ENCODE assay signal across 16 cellular contexts in genomic region chr5:145859897-145860296, GRCh38. TPM values are rescaled to one million over a fixed set of nuclear protein-coding genes. Genes with fewer than 3 reads are reported as not detected.
DNase-seq lines count a peak whose midpoint lies in the region; ATAC-seq, FAIRE-seq and TF ChIP-seq lines count a peak whose summit lies in the region.
"Had no signal": no experiment of that assay in that cellular context is flagged by ENCODE, and none has a peak within 500 bp of the region (broad histone marks: within the 10 kb centered on the region; RNA-seq: fewer than 3 reads in every experiment).

No MANE protein-coding gene starts in this region.

- POLR2A ChIA-PET in Caco-2 (lab: Charles Lee) (no interaction called here), GM12878 (lab: Charles Lee) (no interaction called here)

- 23% methylated on average over 3 of the region's 3 CpGs for WGBS in GM12878 (ENCODE audit: insufficient coverage, insufficient replicate concordance, low lambda C conversion rate, missing lambda C conversion rate)

- in situ Hi-C loops in GM12878 (cut with MboI), result no loop called here

- CTCF ChIA-PET in Caco-2 (lab: Charles Lee) (no interaction called here), GM12878 (lab: Yijun Ruan, JAX) (no interaction called here)

- RAD21 ChIA-PET in GM12878 (lab: Charles Lee; ENCODE audit: unreplicated experiment), result no interaction called here

- no peaks in the 10 kb centered on the region for H3K27me3 Mint-ChIP-seq in Caco-2 (ENCODE audit: insufficient read depth, unreplicated experiment)

- H3K9me3 ChIP-seq in Caco-2 (no peaks in the 10 kb centered on the region), GM12878 (replicated peaks; ENCODE audit: control insufficient read depth, insufficient read depth, low read length) (no peaks in the 10 kb centered on the region), left lung (no peaks in the 10 kb centered on the region)

- H3K36me3 ChIP-seq in Caco-2 (ENCODE audit: control insufficient read depth, insufficient read depth, low read length), result no peaks in the 10 kb centered on the region
- H3K36me3 ChIP-seq in GM12878 (ENCODE audit: control insufficient read depth in 2 of 2, insufficient read depth in 2 of 2, low read length in 1 of 2), result no peaks in the 10 kb centered on the region
- H3K36me3 ChIP-seq in left lung, result no peaks in the 10 kb centered on the region
- H3K36me3 ChIP-seq: BLaER1 treated with 17β-estradiol and CSF1 and Interleukin-3, amounts not matched to agents 10 nM and 100 nM had no signal

- peak in 1 of 2 experiments; percentile 8 for DNase-seq in Caco-2
- peak; percentile 11 to 22 for DNase-seq in Kasumi-1 (lab: John Stamatoyannopoulos, UW)
- no peak for DNase-seq in GM12878 (ENCODE audit: low read depth, low spot score)
- DNase-seq in left kidney (ENCODE audit: low read depth, low spot score), result peak; percentile 25
- no peak for DNase-seq in HuH-7.5 (ENCODE audit: low spot score)
- no peak for DNase-seq in left lung
- DNase-seq: activated naive CD8-positive, alpha-beta T cell treated with anti-CD3 and anti-CD28 coated beads for 36 hours; activated T-cell treated with anti-CD3 and anti-CD28 coated beads for 4 hours; HCEC 1CT; NCI-H1694 treated with DMSO at 0.1 percent for 48 hours; stimulated activated CD4-positive, alpha-beta T cell treated with anti-CD3 and anti-CD28 coated beads, Interleukin-2, amount 100 ng/mL, for 48 hours had no signal

- SMC1A ChIA-PET in GM12878 (lab: Charles Lee; ENCODE audit: uncharacterized antibody, unreplicated experiment), result no interaction called here

- H3K4me3 ChIP-seq in Caco-2 (ENCODE audit: low read depth, low read length) (no peak overlapping the region), GM12878 (no peak overlapping the region), left lung (no peak overlapping the region)
- H3K4me3 ChIP-seq: BLaER1 treated with 17β-estradiol and CSF1 and Interleukin-3, amounts not matched to agents 10 nM and 100 nM; coronary artery had no signal

- no peaks in the 10 kb centered on the region for H4K20me1 ChIP-seq in GM12878 (ENCODE audit: control insufficient read depth, insufficient read depth)
- H4K20me1 ChIP-seq: BLaER1 treated with 17β-estradiol and CSF1 and Interleukin-3, amounts not matched to agents 10 nM and 100 nM had no signal

- H3K27ac ChIP-seq in GM12878 (ENCODE audit: control insufficient read depth, insufficient read depth) (no peak overlapping the region), left lung (no peak overlapping the region)
- H3K27ac ChIP-seq: BLaER1 treated with 17β-estradiol and CSF1 and Interleukin-3, amounts not matched to agents 10 nM and 100 nM; coronary artery had no signal

- H3K4me1 ChIP-seq in Caco-2 (peaks cover 23% of the 10 kb centered on the region), GM12878 (ENCODE audit: control insufficient read depth, insufficient read depth, low read length) (no peaks in the 10 kb centered on the region), left lung (peaks cover 0 to 7% of the 10 kb centered on the region in 2 donors)

- H3K4me2 ChIP-seq in GM12878 (ENCODE audit: control insufficient read depth, insufficient read depth), result no peak overlapping the region

- peak; percentile 41; the same call in 2 of the 3 replicates for ATAC-seq in GM12878
- no peak for ATAC-seq in left lung
- ATAC-seq in GM21515 (IDR thresholded peaks at IDR 0.05; ENCODE audit: unreplicated experiment), result no peak
- no peak for ATAC-seq in GM18505 (IDR thresholded peaks at IDR 0.05; ENCODE audit: unreplicated experiment)

- no peak for TF ChIP-seq RAD21 in GM12878 (IDR thresholded peaks at IDR 0.05; ENCODE audit: insufficient read depth, low read depth, low read length)

- H3K9me3 Mint-ChIP-seq in Caco-2 (ENCODE audit: unreplicated experiment), result no peaks in the 10 kb centered on the region
- H3K9me3 Mint-ChIP-seq: activated naive CD8-positive, alpha-beta T cell treated with anti-CD3 and anti-CD28 coated beads for 36 hours had no signal

- intact Hi-C loops in Caco-2 (cut with micrococcal nuclease; ENCODE audit: unreplicated experiment) (no loop called here), GM12878 (cut with micrococcal nuclease; ENCODE audit: unreplicated experiment) (no loop called here), left lung (cut with DNase I) (no loop called here)

- TF ChIP-seq CTCF in Caco-2 (IDR thresholded peaks at IDR 0.05; ENCODE audit: insufficient read depth in 1 of 2, low read depth in 1 of 2, low read length in 1 of 2, severe bottlenecking in 1 of 2, unreplicated experiment in 1 of 2) (peak; percentile 38 to 41), GM12878 (IDR thresholded peaks at IDR 0.05 in 2 of 3, conservative IDR thresholded peaks at IDR 0.05 in 1 of 3; ENCODE audit: control insufficient read depth in 2 of 3, extremely low read depth in 1 of 3, insufficient read depth in 1 of 3, low read depth in 3 of 3, low read length in 3 of 3) (peak in 1 of 3 experiments; percentile 17; a peak in 1 of 6 replicates), left lung (IDR thresholded peaks at IDR 0.05) (no peak)

- TF ChIP-seq EP300 in GM12878 (IDR thresholded peaks at IDR 0.05; ENCODE audit: borderline replicate concordance in 1 of 2, control insufficient read depth in 1 of 2, low read depth in 2 of 2, low read length in 2 of 2), result no peak

- H2AFZ ChIP-seq in GM12878 (ENCODE audit: control insufficient read depth, low read depth, low read length), result no peak overlapping the region

- no peaks in the 10 kb centered on the region for H3K27me3 ChIP-seq in Caco-2 (replicated peaks; ENCODE audit: control insufficient read depth, insufficient read depth, low read length)
- no peaks in the 10 kb centered on the region for H3K27me3 ChIP-seq in GM12878 (replicated peaks in 1 of 2; ENCODE audit: control insufficient read depth in 2 of 2, insufficient read depth in 2 of 2, low read length in 1 of 2)
- no peaks in the 10 kb centered on the region for H3K27me3 ChIP-seq in left lung

- peaks cover 19% of the 10 kb centered on the region for H3K4me1 Mint-ChIP-seq in Caco-2 (ENCODE audit: low read depth, unreplicated experiment)

- H3K36me3 Mint-ChIP-seq in Caco-2 (ENCODE audit: insufficient read depth, unreplicated experiment), result no peaks in the 10 kb centered on the region
- H3K36me3 Mint-ChIP-seq: activated naive CD8-positive, alpha-beta T cell treated with anti-CD3 and anti-CD28 coated beads for 36 hours had no signal

- no peak for FAIRE-seq in GM12878 (lab: Jason Lieb, UNC)

- BruUV-seq in Caco-2 (replicated peaks; lab: Mats Ljungman, UMichigan), result no TSS peak
- no TSS peak for BruUV-seq in GM12878 (replicated peaks; lab: Mats Ljungman, UMichigan)

- no peak for TF ChIP-seq POLR2A in GM12878 (IDR thresholded peaks at IDR 0.05; ENCODE audit: low read depth, low read length)
- no peak for TF ChIP-seq POLR2A in GM18505 (IDR thresholded peaks at IDR 0.05; ENCODE audit: borderline replicate concordance, extremely low read depth, insufficient read depth, insufficient read length)

- H3K4me3 Mint-ChIP-seq in Caco-2 (ENCODE audit: unreplicated experiment), result no peak overlapping the region
- H3K4me3 Mint-ChIP-seq: activated naive CD8-positive, alpha-beta T cell treated with anti-CD3 and anti-CD28 coated beads for 36 hours had no signal

- no peak overlapping the region for H3K9ac ChIP-seq in GM12878 (ENCODE audit: control insufficient read depth, insufficient read depth, low read length)
- H3K9ac ChIP-seq: BLaER1 treated with 17β-estradiol and CSF1 and Interleukin-3, amounts not matched to agents 10 nM and 100 nM had no signal

- H3K79me2 ChIP-seq in GM12878 (ENCODE audit: control insufficient read depth, insufficient read depth, low read length), result no peaks in the 10 kb centered on the region

- no peak overlapping the region for H3K27ac Mint-ChIP-seq in Caco-2 (ENCODE audit: unreplicated experiment)
- H3K27ac Mint-ChIP-seq: activated naive CD8-positive, alpha-beta T cell treated with anti-CD3 and anti-CD28 coated beads for 36 hours had no signal

TF ChIP-seq in GM12878, 131 proteins besides CTCF, POLR2A, EP300 and RAD21 (continues in another document):
- no peak for TF ChIP-seq ETV6 (conservative IDR thresholded peaks at IDR 0.05 in 1 of 2, IDR thresholded peaks at IDR 0.05 in 1 of 2; ENCODE audit: borderline replicate concordance in 1 of 2, low read depth in 1 of 2)

RNA-seq across cellular contexts. Expression of gene GRXCR2, which starts 12.9 kb away (rescaled TPM):
- total RNA-seq in Caco-2 (2022) (0.16 TPM in 1 of 2 replicates, not detected in the other), GM12878 (2014; rRNA removed) (not detected in 2 replicates), GM12878 (2014; rRNA removed; fragmentation: Illumina TruSeq; extraction: Trizol) (not detected in 2 replicates), GM12878 (2021) (not detected in 2 replicates), left lung (not detected)
- not detected in 2 replicates for total RNA-seq in GM12878 (2013; cell fraction: nucleolus; rRNA removed)
- not detected for polyA plus RNA-seq in GM12878 (2011; ENCODE audit: low read depth)
- polyA plus RNA-seq in GM12878 (2011; rRNA removed) (not detected in 2 replicates), GM12878 (2014; fragmentation: Illumina TruSeq; extraction: Trizol) (not detected in 2 replicates), GM12878 (2014; fragmentation: Nextera tagmentation; extraction: Ambion mirVana) (not detected), GM12878 (2014; rRNA removed) (not detected in 2 replicates), GM12878 (2016; fragmentation: Nextera tagmentation; extraction: Ambion mirVana) (not detected)
- polyA plus RNA-seq in GM12878 (2011; cell fraction: cytosol; rRNA removed), result not detected in 2 replicates
- polyA plus RNA-seq in GM12878 (2011; cell fraction: nucleus; rRNA removed), result not detected in 2 replicates
- polyA plus RNA-seq in GM12878 (2012), result not detected in 2 replicates
- not detected in 2 replicates for polyA minus RNA-seq in GM12878 (2011; rRNA and poly(A)+ RNA removed)
- not detected in 2 replicates for polyA minus RNA-seq in GM12878 (2011; cell fraction: cytosol; rRNA and poly(A)+ RNA removed)
- not detected in 2 replicates for polyA minus RNA-seq in GM12878 (2011; cell fraction: nucleus; rRNA and poly(A)+ RNA removed)
- total RNA-seq: activated naive CD8-positive, alpha-beta T cell treated with anti-CD3 and anti-CD28 coated beads for 36 hours; Daoy had no signal

RNA-seq across cellular contexts. Expression of gene PRELID2, which starts 24.8 kb away (rescaled TPM):
- total RNA-seq in Caco-2 (2022) (26.0 and 28.7 TPM in 2 replicates), GM12878 (2014; rRNA removed) (0.16 TPM in 1 of 2 replicates, not detected in the other), GM12878 (2014; rRNA removed; fragmentation: Illumina TruSeq; extraction: Trizol) (0.09 and 0.23 TPM in 2 replicates), GM12878 (2021) (0.19 and 0.31 TPM in 2 replicates), left lung (1 to 10 TPM; 5.2 to 5.9 TPM)
- 1.3 and 2.1 TPM in 2 replicates for total RNA-seq in GM12878 (2013; cell fraction: nucleolus; rRNA removed)
- 0.64 TPM for polyA plus RNA-seq in GM12878 (2011; ENCODE audit: low read depth)
- polyA plus RNA-seq in GM12878 (2011; rRNA removed) (0.31 and 0.58 TPM in 2 replicates), GM12878 (2014; fragmentation: Illumina TruSeq; extraction: Trizol) (0.11 and 0.13 TPM in 2 replicates), GM12878 (2014; fragmentation: Nextera tagmentation; extraction: Ambion mirVana) (under 1 TPM in 1 of 2 experiments, not detected in 1; 0.07 TPM), GM12878 (2014; rRNA removed) (0.14 TPM in 1 of 2 replicates, not detected in the other), GM12878 (2016; fragmentation: Nextera tagmentation; extraction: Ambion mirVana) (not detected)
- 0.12 and 0.22 TPM in 2 replicates for polyA plus RNA-seq in GM12878 (2011; cell fraction: cytosol; rRNA removed)
- 0.72 TPM in 1 of 2 replicates, not detected in the other for polyA plus RNA-seq in GM12878 (2011; cell fraction: nucleus; rRNA removed)
- polyA plus RNA-seq in GM12878 (2012), result 2.4 and 2.6 TPM in 2 replicates
- polyA minus RNA-seq in GM12878 (2011; rRNA and poly(A)+ RNA removed), result 0.37 and 1.5 TPM in 2 replicates
- polyA minus RNA-seq in GM12878 (2011; cell fraction: cytosol; rRNA and poly(A)+ RNA removed), result not detected in 2 replicates
- polyA minus RNA-seq in GM12878 (2011; cell fraction: nucleus; rRNA and poly(A)+ RNA removed), result 1.3 and 1.6 TPM in 2 replicates

Comparison
In these comparisons a context has a peak if more than half of its experiments do, and no peak if none do; other contexts are left out.
1. DNase-seq: peak in Kasumi-1 (2 of 2) and left kidney (single experiment); none in GM12878 (single experiment), HuH-7.5 (single experiment) and left lung (0 of 2).
2. CTCF ChIP-seq: peak in Caco-2 (2 of 2); none in left lung (0 of 2).